In genomic region chr1:53579221-53580008, GRCh38 we compare ENCODE assay signal across 16 cellular contexts.
"Had no signal": no experiment of that assay in that cellular context is flagged by ENCODE, and none has a peak within 500 bp of the region (broad histone marks: within the 10 kb centered on the region; RNA-seq: fewer than 3 reads in every experiment).

No MANE protein-coding gene starts in this region.

- H3K27me3 Mint-ChIP-seq: activated CD4-positive, alpha-beta T cell treated with anti-CD3 and anti-CD28 coated beads, Interleukin-2, amount 10 ng/mL, durations not matched to agents 7 days and 5 days had no signal

- DNase-seq: activated CD4-positive, alpha-beta T cell treated with anti-CD3 and anti-CD28 coated beads, Interleukin-2, amount 10 ng/mL, durations not matched to agents 7 days and 5 days; activated naive CD4-positive, alpha-beta T cell treated with anti-CD3 and anti-CD28 coated beads, Interleukin-2, amount 50 U/mL, for 16 hours; activated T-cell treated with anti-CD3 and anti-CD28 coated beads, Interleukin-2, amount 50 U/mL, for 72 hours; amniotic stem cell; dermis blood vessel endothelial cell; hypothalamus; mucosa of descending colon; stimulated activated CD4-positive, alpha-beta T cell treated with anti-CD3 and anti-CD28 coated beads, Interleukin-4, amount 100 ng/mL, for 4 hours; stomach; T-helper 9 cell had no signal

- H3K36me3 ChIP-seq: ovary, SJSA1, stomach, vagina had no signal

- H3K27me3 ChIP-seq: ovary, SJSA1, stomach, vagina had no signal

- H3K36me3 Mint-ChIP-seq: brain had no signal

- H3K27ac ChIP-seq: ovary, SJSA1, stomach, vagina had no signal

- H3K4me1 ChIP-seq: SJSA1 had no signal

- H3K27ac Mint-ChIP-seq: activated CD4-positive, alpha-beta T cell treated with anti-CD3 and anti-CD28 coated beads, Interleukin-2, amount 10 ng/mL, durations not matched to agents 7 days and 5 days; activated T-cell treated with anti-CD3 and anti-CD28 coated beads, Interleukin-2, amount 50 U/mL, for 72 hours; nephron had no signal

- H3K4me3 ChIP-seq: mucosa of descending colon, ovary, SJSA1, stomach, vagina had no signal

- ATAC-seq: activated T-cell treated with anti-CD3 and anti-CD28 coated beads, Interleukin-2, amount 50 U/mL, for 72 hours; esophagus mucosa; mucosa of descending colon had no signal

- H3K9me3 ChIP-seq: mucosa of descending colon, ovary, SJSA1, stomach, vagina had no signal

- H3K4me3 Mint-ChIP-seq: activated CD4-positive, alpha-beta T cell treated with anti-CD3 and anti-CD28 coated beads, Interleukin-2, amount 10 ng/mL, durations not matched to agents 7 days and 5 days; activated T-cell treated with anti-CD3 and anti-CD28 coated beads, Interleukin-2, amount 50 U/mL, for 72 hours; brain; nephron had no signal

- H3K9me3 Mint-ChIP-seq: activated CD4-positive, alpha-beta T cell treated with anti-CD3 and anti-CD28 coated beads, Interleukin-2, amount 10 ng/mL, durations not matched to agents 7 days and 5 days; activated T-cell treated with anti-CD3 and anti-CD28 coated beads, Interleukin-2, amount 50 U/mL, for 72 hours; nephron had no signal
